Comparison of ENCODE assay signal across 1 cellular context in genomic region chr6:125512621-125513020, GRCh38.
TF ChIP-seq lines count a peak whose summit lies in the region.

No MANE protein-coding gene starts in this region.

TF ChIP-seq in HepG2, 621 proteins besides CTCF, POLR2A, EP300 and RAD21 (continued from another document):
- TF ChIP-seq ZNF770 (CRISPR knock-in tag; IDR thresholded peaks at IDR 0.05) (no peak), SMC3 (IDR thresholded peaks at IDR 0.05; ENCODE audit: low read length) (peak; percentile 17; the same call in 1 of the 2 replicates), SMAD3 (CRISPR knock-in tag; IDR thresholded peaks at IDR 0.05) (no peak), ZBTB20 (CRISPR knock-in tag; IDR thresholded peaks at IDR 0.05; ENCODE audit: borderline replicate concordance, low read depth) (no peak), MIER3 (CRISPR knock-in tag; IDR thresholded peaks at IDR 0.05; ENCODE audit: borderline replicate concordance) (no peak), STAG1 (CRISPR knock-in tag; IDR thresholded peaks at IDR 0.05) (peak; percentile 49)
